25 cellular contexts compared by ENCODE assay signal in genomic region chr10:75726522-75727493, GRCh38.
"Had no signal": no experiment of that assay in that cellular context is flagged by ENCODE, and none has a peak within 500 bp of the region (broad histone marks: within the 10 kb centered on the region; RNA-seq: fewer than 3 reads in every experiment).

No MANE protein-coding gene starts in this region.

- H3K27ac Mint-ChIP-seq: activated B cell treated with CpG ODN at 0.5 μM for 24 hours; activated CD4-positive, alpha-beta T cell treated with anti-CD3 and anti-CD28 coated beads for 36 hours; activated naive CD8-positive, alpha-beta T cell; activated T-helper 2 cell treated with anti-CD3 and anti-CD28 coated beads, Interferon-gamma antibody, Interleukin-2, Interleukin-4, amounts not matched to agents 10 μg/mL and 5 μg/mL and 100 μg/mL, durations not matched to agents 14 hours and 24 hours and 36 hours; effector memory CD8-positive, alpha-beta T cell; natural killer cell; stimulated activated memory B cell treated with anti-CD40 and anti-IgM and Interleukin-4, amounts not matched to agents 10 μg/mL and 1 μg/mL and 100 μg/mL, for 72 hours; T-helper 17 cell had no signal

- H3K4me3 Mint-ChIP-seq: activated B cell treated with CpG ODN at 0.5 μM for 24 hours; activated CD4-positive, alpha-beta T cell treated with anti-CD3 and anti-CD28 coated beads for 36 hours; activated naive CD8-positive, alpha-beta T cell; activated T-cell treated with anti-CD3 and anti-CD28 coated beads, Interleukin-2, amount 50 U/mL, for 4 hours; central memory CD8-positive, alpha-beta T cell; effector memory CD8-positive, alpha-beta T cell; natural killer cell; stimulated activated memory B cell treated with anti-CD40 and anti-IgM and Interleukin-4, amounts not matched to agents 10 μg/mL and 1 μg/mL and 100 μg/mL, for 72 hours; T-helper 17 cell had no signal

- H3K27me3 Mint-ChIP-seq: activated B cell treated with CpG ODN at 0.5 μM for 24 hours; stimulated activated memory B cell treated with anti-CD40 and anti-IgM and Interleukin-4, amounts not matched to agents 10 μg/mL and 1 μg/mL and 100 μg/mL, for 72 hours had no signal

- ATAC-seq: activated CD4-positive, alpha-beta T cell treated with anti-CD3 and anti-CD28 coated beads for 36 hours; activated T-cell treated with anti-CD3 and anti-CD28 coated beads, Interleukin-2, amount 50 U/mL, for 4 hours; effector memory CD8-positive, alpha-beta T cell; gastrocnemius medialis; left cardiac atrium; natural killer cell; stimulated activated memory B cell treated with anti-CD40 and anti-IgM and Interleukin-4, amounts not matched to agents 10 μg/mL and 1 μg/mL and 100 μg/mL, for 72 hours; T-helper 17 cell had no signal

- H3K4me1 Mint-ChIP-seq: activated B cell treated with CpG ODN at 0.5 μM for 24 hours; activated CD4-positive, alpha-beta T cell treated with anti-CD3 and anti-CD28 coated beads for 36 hours; central memory CD8-positive, alpha-beta T cell; natural killer cell; stimulated activated memory B cell treated with anti-CD40 and anti-IgM and Interleukin-4, amounts not matched to agents 10 μg/mL and 1 μg/mL and 100 μg/mL, for 72 hours; T-helper 17 cell had no signal

- H3K36me3 Mint-ChIP-seq: activated naive CD8-positive, alpha-beta T cell; natural killer cell; stimulated activated memory B cell treated with anti-CD40 and anti-IgM and Interleukin-4, amounts not matched to agents 10 μg/mL and 1 μg/mL and 100 μg/mL, for 72 hours had no signal

- H3K9me3 Mint-ChIP-seq: activated B cell treated with CpG ODN at 0.5 μM for 24 hours; activated T-cell treated with anti-CD3 and anti-CD28 coated beads, Interleukin-2, amount 50 U/mL, for 4 hours; activated T-helper 2 cell treated with anti-CD3 and anti-CD28 coated beads, Interferon-gamma antibody, Interleukin-2, Interleukin-4, amounts not matched to agents 10 μg/mL and 5 μg/mL and 100 μg/mL, durations not matched to agents 14 hours and 24 hours and 36 hours; central memory CD8-positive, alpha-beta T cell; effector memory CD8-positive, alpha-beta T cell; natural killer cell; stimulated activated memory B cell treated with anti-CD40 and anti-IgM and Interleukin-4, amounts not matched to agents 10 μg/mL and 1 μg/mL and 100 μg/mL, for 72 hours had no signal

- DNase-seq: activated B cell treated with CpG ODN at 0.5 μM for 24 hours; activated CD4-positive, alpha-beta T cell treated with anti-CD3 and anti-CD28 coated beads for 36 hours; activated CD4-positive, alpha-beta T cell treated with anti-CD3 and anti-CD28 coated beads, Interleukin-2, amount 50 U/mL, for 48 hours; activated CD8-positive, alpha-beta memory T cell treated with anti-CD3 and anti-CD28 coated beads, Interleukin-2, amount 50 U/mL, for 48 hours; activated naive CD4-positive, alpha-beta T cell; activated T-cell treated with anti-CD3 and anti-CD28 coated beads, Interleukin-2, amount 50 U/mL, for 4 hours; adrenal gland; colonic mucosa; dorsolateral prefrontal cortex; effector memory CD8-positive, alpha-beta T cell; esophagus squamous epithelium; gastrocnemius medialis; head of caudate nucleus; hypothalamus; left cardiac atrium; mammary epithelial cell; midbrain; natural killer cell; ovary; stomach; T-helper 17 cell had no signal
